Comparison of ENCODE assay signal across 13 cellular contexts in genomic region chr7:929311-929711, GRCh38. TPM values are rescaled to one million over a fixed set of nuclear protein-coding genes. Genes with fewer than 3 reads are reported as not detected.
DNase-seq lines count a peak whose midpoint lies in the region; ATAC-seq and TF ChIP-seq lines count a peak whose summit lies in the region.
"Had no signal": no experiment of that assay in that cellular context is flagged by ENCODE, and none has a peak within 500 bp of the region (broad histone marks: within the 10 kb centered on the region; RNA-seq: fewer than 3 reads in every experiment).

No MANE protein-coding gene starts in this region.

- POLR2A ChIA-PET in activated CD4-positive, alpha-beta T cell treated with anti-CD3 and anti-CD28 coated beads for 36 hours (lab: Charles Lee) = no interaction called here

- H3K27ac ChIP-seq in spleen = peak overlapping the region in 3 of 8 donors; percentile 6 to 69 (median 64)

- H3K4me3 ChIP-seq in spleen = no peak overlapping the region
- H3K4me3 ChIP-seq: upper lobe of left lung had no signal

- peaks cover 0 to 14% (median 0%) of the 10 kb centered on the region in 6 donors for H3K36me3 ChIP-seq in spleen
- H3K36me3 ChIP-seq: upper lobe of left lung had no signal

- CTCF ChIA-PET in activated CD4-positive, alpha-beta T cell treated with anti-CD3 and anti-CD28 coated beads for 36 hours (lab: Charles Lee) = interaction anchor here (0.6 to 1.3 kb wide), 3 partner anchors 19 to 162 kb away, joined by 3 to 4 read pairs (median 3); no protein-coding TSS in a partner anchor

- peak overlapping the region; percentile 11 for H3K27ac Mint-ChIP-seq in activated CD4-positive, alpha-beta T cell treated with anti-CD3 and anti-CD28 coated beads for 36 hours

- H3K4me1 ChIP-seq in spleen = peaks cover 0 to 82% (median 21%) of the 10 kb centered on the region in 6 donors

- no peak for TF ChIP-seq CTCF in spleen (IDR thresholded peaks at IDR 0.05 in 8 of 11, conservative IDR thresholded peaks at IDR 0.05 in 3 of 11)

- no peak for ATAC-seq in activated CD4-positive, alpha-beta T cell treated with anti-CD3 and anti-CD28 coated beads for 36 hours
- no peak for ATAC-seq in left lobe of liver

- intact Hi-C loops in activated CD4-positive, alpha-beta T cell treated with anti-CD3 and anti-CD28 coated beads for 36 hours (cut with DNase I, micrococcal nuclease) = no loop called here
- intact Hi-C loops in spleen (cut with DNase I; ENCODE audit: low total_unique reads) = no loop called here

- no peaks in the 10 kb centered on the region for H3K27me3 ChIP-seq in spleen (replicated peaks in 1 of 7)
- H3K27me3 ChIP-seq: upper lobe of left lung had no signal

- no peaks in the 10 kb centered on the region for H3K9me3 Mint-ChIP-seq in activated CD4-positive, alpha-beta T cell treated with anti-CD3 and anti-CD28 coated beads for 36 hours (ENCODE audit: low read depth)
- H3K9me3 Mint-ChIP-seq: naive thymus-derived CD4-positive, alpha-beta T cell had no signal

- H3K4me3 Mint-ChIP-seq in activated CD4-positive, alpha-beta T cell treated with anti-CD3 and anti-CD28 coated beads for 36 hours = no peak overlapping the region
- H3K4me3 Mint-ChIP-seq: naive thymus-derived CD4-positive, alpha-beta T cell had no signal

- no peaks in the 10 kb centered on the region for H3K9me3 ChIP-seq in spleen
- H3K9me3 ChIP-seq: upper lobe of left lung had no signal

- peaks cover 28% of the 10 kb centered on the region for H3K4me1 Mint-ChIP-seq in activated CD4-positive, alpha-beta T cell treated with anti-CD3 and anti-CD28 coated beads for 36 hours

- H3K36me3 Mint-ChIP-seq in activated CD4-positive, alpha-beta T cell treated with anti-CD3 and anti-CD28 coated beads for 36 hours (ENCODE audit: low read depth) = no peaks in the 10 kb centered on the region

- no peaks in the 10 kb centered on the region for H3K27me3 Mint-ChIP-seq in activated CD4-positive, alpha-beta T cell treated with anti-CD3 and anti-CD28 coated beads for 36 hours

- DNase-seq in activated CD4-positive, alpha-beta T cell treated with anti-CD3 and anti-CD28 coated beads for 36 hours = peak; percentile 10
- no peak for DNase-seq in activated CD4-positive, alpha-beta T cell treated with anti-CD3 and anti-CD28 coated beads for 48 hours
- DNase-seq in activated CD8-positive, alpha-beta memory T cell treated with anti-CD3 and anti-CD28 coated beads, Interleukin-2, amount 50 U/mL, for 4 hours = peak; percentile 9
- peak; percentile 23 for DNase-seq in left lobe of liver (ENCODE audit: low spot score)
- DNase-seq in spleen = peak; percentile 61
- DNase-seq in NCI-H1048 (lab: John Stamatoyannopoulos, UW) = no peak
- no peak for DNase-seq in NOMO-1 (lab: John Stamatoyannopoulos, UW; ENCODE audit: unreplicated experiment in 2 of 2)
- no peak for DNase-seq in AG08395 (ENCODE audit: low spot score)
- DNase-seq: EL; NCI-H187; stimulated activated CD4-positive, alpha-beta T cell treated with anti-CD3 and anti-CD28 coated beads, Interleukin-4, amount 100 ng/mL, for 24 hours had no signal

- no peak for TF ChIP-seq POLR2A in spleen (IDR thresholded peaks at IDR 0.05)

- 82 to 93% (median 86%) methylated on average over 14 of the region's 14 CpGs for WGBS in spleen, 5 donors

RNA-seq across cellular contexts. Expression of gene ADAP1, which starts 25.2 kb away (rescaled TPM):
- total RNA-seq in activated CD4-positive, alpha-beta T cell treated with anti-CD3 and anti-CD28 coated beads for 36 hours = 10 to 100 TPM; 13.1 to 14.8 TPM
- total RNA-seq in left lobe of liver = 2.8 TPM
- total RNA-seq in spleen = 10 to 100 TPM; 18.1 to 35.4 (median 25.7) TPM
- polyA plus RNA-seq in spleen = 10 to 100 TPM in 2 of 3 donors, 1 to 10 TPM in 1; 8.7 to 38.6 (median 12.8) TPM

RNA-seq across cellular contexts. Expression of gene COX19, which starts 46.0 kb away (rescaled TPM):
- 10 to 100 TPM; 11.3 to 14.6 TPM for total RNA-seq in activated CD4-positive, alpha-beta T cell treated with anti-CD3 and anti-CD28 coated beads for 36 hours
- total RNA-seq in left lobe of liver (5.2 TPM), spleen (10 to 100 TPM; 12.4 to 29.1 (median 18.9) TPM)
- polyA plus RNA-seq in spleen = 1 to 10 TPM; 7.1 to 8.9 (median 7.2) TPM

RNA-seq across cellular contexts. Expression of gene GET4, which starts 53.0 kb away (rescaled TPM):
- 10 to 100 TPM; 17.7 to 29.7 TPM for total RNA-seq in activated CD4-positive, alpha-beta T cell treated with anti-CD3 and anti-CD28 coated beads for 36 hours
- total RNA-seq in left lobe of liver = 38.2 TPM
- total RNA-seq in spleen = 10 to 100 TPM; 25.4 to 39.5 (median 34.4) TPM
- 10 to 100 TPM; 40.0 to 63.0 (median 53.9) TPM for polyA plus RNA-seq in spleen

RNA-seq across cellular contexts. Expression of gene CYP2W1, which starts 53.7 kb away (rescaled TPM):
- not detected for total RNA-seq in activated CD4-positive, alpha-beta T cell treated with anti-CD3 and anti-CD28 coated beads for 36 hours
- 0.08 TPM for total RNA-seq in left lobe of liver
- total RNA-seq in spleen = 1 to 10 TPM in 1 of 7 donors, under 1 TPM in 4, not detected in 2; 0.13 to 1.2 (median 0.51) TPM
- under 1 TPM; 0.05 to 0.80 (median 0.28) TPM for polyA plus RNA-seq in spleen
- total RNA-seq: naive thymus-derived CD4-positive, alpha-beta T cell; upper lobe of left lung had no signal
- polyA plus RNA-seq: naive thymus-derived CD4-positive, alpha-beta T cell had no signal

Comparison
In these comparisons a context has a peak if more than half of its experiments do, and no peak if none do; other contexts are left out.
1. DNase-seq: peak in activated CD4-positive, alpha-beta T cell treated with anti-CD3 and anti-CD28 coated beads for 36 hours (single experiment), activated CD8-positive, alpha-beta memory T cell treated with anti-CD3 and anti-CD28 coated beads, Interleukin-2, amount 50 U/mL, for 4 hours (single experiment), left lobe of liver (single experiment) and spleen (single experiment); none in activated CD4-positive, alpha-beta T cell treated with anti-CD3 and anti-CD28 coated beads for 48 hours (single experiment), NCI-H1048 (single experiment), NOMO-1 (0 of 2) and AG08395 (single experiment).